In genomic region chr20:9392892-9393857, GRCh38 we compare ENCODE assay signal across 3 cellular contexts.
A peak's percentile ranks its signal among the peaks of the same experiment; 100 is the strongest.
TF ChIP-seq lines count a peak whose summit lies in the region.

No MANE protein-coding gene starts in this region.

TF ChIP-seq in A549, 52 proteins besides CTCF, POLR2A, EP300 and RAD21:
- no peak for TF ChIP-seq POLR2AphosphoS2 (conservative IDR thresholded peaks at IDR 0.05; ENCODE audit: low read length)
- TF ChIP-seq MAX (IDR thresholded peaks at IDR 0.05), result no peak
- no peak for TF ChIP-seq HDAC2 (IDR thresholded peaks at IDR 0.05)
- TF ChIP-seq SMC3 (IDR thresholded peaks at IDR 0.05), result peak; percentile 91
- TF ChIP-seq CEBPB (IDR thresholded peaks at IDR 0.05), result peak; percentile 66 to 77; a peak in 3 of 4 replicates
- TF ChIP-seq PBX3 (IDR thresholded peaks at IDR 0.05), result no peak

TF ChIP-seq in IMR-90, 13 proteins besides CTCF, POLR2A, EP300 and RAD21:
- TF ChIP-seq FOS (IDR thresholded peaks at IDR 0.05; ENCODE audit: low read depth, low read length) (no peak), CEBPB (IDR thresholded peaks at IDR 0.05; ENCODE audit: low read depth, low read length) (peak; percentile 82), SMC3 (IDR thresholded peaks at IDR 0.05; ENCODE audit: low read depth, low read length) (peak; percentile 85)

TF ChIP-seq in H1, 55 proteins besides CTCF, POLR2A, EP300 and RAD21:
- TF ChIP-seq SIX5 (IDR thresholded peaks at IDR 0.05; ENCODE audit: low read depth, low read length) (no peak), JUND (IDR thresholded peaks at IDR 0.05; ENCODE audit: low read length) (peak; percentile 48; the same call in 1 of the 2 replicates), CEBPB (IDR thresholded peaks at IDR 0.05; ENCODE audit: low read depth, low read length) (peak; percentile 88), GABPA (IDR thresholded peaks at IDR 0.05; ENCODE audit: borderline replicate concordance, insufficient read depth, low read length) (no peak), SUZ12 (IDR thresholded peaks at IDR 0.05; ENCODE audit: low read length) (no peak), ATF3 (IDR thresholded peaks at IDR 0.05; ENCODE audit: insufficient read depth, low read depth, low read length) (0 out of 2 replicates have a peak, but pooled peaks have one; percentile 5), CREB1 (IDR thresholded peaks at IDR 0.05) (0 out of 2 replicates have a peak, but pooled peaks have one; percentile 20)
